14 cellular contexts compared by ENCODE assay signal in the genomic region with DNA sequence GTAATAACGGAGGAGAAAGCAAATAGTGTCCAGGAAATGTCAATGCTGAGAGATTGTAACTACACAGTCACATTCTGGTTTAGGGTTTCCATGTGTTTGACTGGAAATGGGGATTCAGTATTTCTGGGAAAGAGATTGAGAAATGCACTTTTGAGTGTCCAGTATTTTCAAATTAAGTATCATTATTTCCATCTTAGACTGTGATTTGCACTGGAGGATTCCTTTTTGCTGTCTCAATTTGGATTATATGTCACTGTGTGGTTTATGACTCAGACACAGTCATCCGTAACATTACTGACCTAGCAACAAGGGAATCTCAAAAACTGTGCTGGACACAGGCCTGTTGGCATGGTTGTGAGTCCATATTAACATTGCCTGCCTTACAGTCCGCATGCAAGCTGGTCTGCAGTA.
A peak's percentile ranks its signal among the peaks of the same experiment; 100 is the strongest.
DNase-seq lines count a peak whose midpoint lies in the region; ATAC-seq, FAIRE-seq and TF ChIP-seq lines count a peak whose summit lies in the region.
"Had no signal": no experiment of that assay in that cellular context is flagged by ENCODE, and none has a peak within 500 bp of the region (broad histone marks: within the 10 kb centered on the region; RNA-seq: fewer than 3 reads in every experiment).

No MANE protein-coding gene starts in this region.

- H3K36me3 ChIP-seq in heart right ventricle = no peaks in the 10 kb centered on the region
- no peaks in the 10 kb centered on the region for H3K36me3 ChIP-seq in left ventricle myocardium inferior
- H3K36me3 ChIP-seq in adrenal gland (replicated peaks in 1 of 2) = no peaks in the 10 kb centered on the region
- H3K36me3 ChIP-seq in aorta (ENCODE audit: control insufficient read depth in 1 of 2, insufficient read depth in 2 of 2, low read length in 1 of 2) = no peaks in the 10 kb centered on the region
- H3K36me3 ChIP-seq: BLaER1 treated with 17β-estradiol and CSF1 and Interleukin-3, amounts not matched to agents 10 nM and 100 nM had no signal

- H3K27me3 ChIP-seq in heart right ventricle (no peaks in the 10 kb centered on the region), left ventricle myocardium inferior (ENCODE audit: low read depth) (no peaks in the 10 kb centered on the region), adrenal gland (no peaks in the 10 kb centered on the region), aorta (ENCODE audit: control insufficient read depth in 1 of 2, insufficient read depth in 2 of 2, low read length in 1 of 2) (no peaks in the 10 kb centered on the region)
- H3K27me3 ChIP-seq: BLaER1 treated with 17β-estradiol and CSF1 and Interleukin-3, amounts not matched to agents 10 nM and 100 nM had no signal

- H3K9me3 ChIP-seq in heart right ventricle = peaks cover 0 to 6% (median 0%) of the 10 kb centered on the region in 11 donors
- H3K9me3 ChIP-seq in left ventricle myocardium inferior (replicated peaks) = no peaks in the 10 kb centered on the region
- H3K9me3 ChIP-seq in adrenal gland (replicated peaks in 1 of 3) = no peaks in the 10 kb centered on the region
- no peaks in the 10 kb centered on the region for H3K9me3 ChIP-seq in aorta (ENCODE audit: control insufficient read depth, low read length)
- H3K9me3 ChIP-seq: BLaER1 treated with 17β-estradiol and CSF1 and Interleukin-3, amounts not matched to agents 10 nM and 100 nM had no signal

- H3K4me3 ChIP-seq in heart right ventricle (no peak overlapping the region), left ventricle myocardium inferior (no peak overlapping the region), adrenal gland (no peak overlapping the region), aorta (ENCODE audit: low read length in 2 of 2) (no peak overlapping the region)
- H3K4me3 ChIP-seq: BLaER1 treated with 17β-estradiol and CSF1 and Interleukin-3, amounts not matched to agents 10 nM and 100 nM had no signal

- peak in 6 of 8 donors; percentile 71 to 92 (median 74) for ATAC-seq in heart right ventricle
- ATAC-seq in aorta (ENCODE audit: low FRiP score) = peak; percentile 83

- H3K27ac ChIP-seq in heart right ventricle (peak overlapping the region in 3 of 10 donors; percentile 20 to 76 (median 22)), left ventricle myocardium inferior (replicated peaks) (no peak overlapping the region), adrenal gland (peak overlapping the region in 1 of 5 donors; percentile 33), aorta (ENCODE audit: low read depth in 1 of 2, low read length in 2 of 2) (no peak overlapping the region)
- H3K27ac ChIP-seq: BLaER1 treated with 17β-estradiol and CSF1 and Interleukin-3, amounts not matched to agents 10 nM and 100 nM had no signal

- no peak for FAIRE-seq in D721Med (lab: Jason Lieb, UNC)
- FAIRE-seq: H1 had no signal

- TF ChIP-seq POLR2A in adrenal gland (IDR thresholded peaks at IDR 0.05) = no peak

- H3K4me1 ChIP-seq in heart right ventricle (peaks cover 0 to 8% (median 0%) of the 10 kb centered on the region in 9 donors), left ventricle myocardium inferior (peaks cover 6% of the 10 kb centered on the region), adrenal gland (replicated peaks in 1 of 2) (no peaks in the 10 kb centered on the region), aorta (ENCODE audit: control insufficient read depth in 1 of 2, insufficient read depth in 2 of 2, low read length in 2 of 2) (no peaks in the 10 kb centered on the region)

- WGBS in heart right ventricle, 2 donors = 63 to 79% methylated on average over 3 of the region's 3 CpGs
- 52 to 62% (median 59%) methylated on average over 3 of the region's 3 CpGs for WGBS in adrenal gland, 4 donors
- WGBS in aorta, 2 donors = 29 to 36% methylated on average over 3 of the region's 3 CpGs

- DNase-seq in heart right ventricle (peak in 1 of 2 donors; percentile 7), left ventricle myocardium inferior (no peak), adrenal gland (peak in 6 of 7 donors; percentile 11 to 51 (median 22)), kidney glomerular epithelial cell (lab: John Stamatoyannopoulos, UW) (peak; percentile 95), aorta (peak; percentile 72 to 74), OCI-M2 (lab: John Stamatoyannopoulos, UW; ENCODE audit: unreplicated experiment) (no peak), NCI-H2029 (lab: John Stamatoyannopoulos, UW) (no peak), D721Med (ENCODE audit: insufficient read length, low spot score) (no peak)
- DNase-seq: activated T-cell treated with anti-CD3 and anti-CD28 coated beads, Interleukin-2, amount 50 U/mL, for 48 hours; effector CD4-positive, alpha-beta T cell; stimulated activated CD4-positive, alpha-beta T cell treated with anti-CD3 and anti-CD28 coated beads, Interleukin-4, amount 100 ng/mL, for 1 hour; T-helper 9 cell had no signal

- intact Hi-C loops in heart right ventricle (cut with DNase I) (no loop called here), left ventricle myocardium inferior (cut with micrococcal nuclease) (no loop called here), adrenal gland (cut with DNase I) (loop anchor here in 1 of 2 donors (2.0 kb wide), 1 partner anchor 30 kb away; no protein-coding TSS in a partner anchor), aorta (cut with DNase I) (no loop called here)

- TF ChIP-seq CTCF in heart right ventricle (IDR thresholded peaks at IDR 0.05) (no peak), left ventricle myocardium inferior (IDR thresholded peaks at IDR 0.05; ENCODE audit: borderline replicate concordance) (no peak), adrenal gland (IDR thresholded peaks at IDR 0.05) (no peak), D721Med (IDR thresholded peaks at IDR 0.05; ENCODE audit: insufficient read depth, missing control alignments) (no peak)

Comparison
In these comparisons a context has a peak if more than half of its experiments do, and no peak if none do; other contexts are left out.
1. DNase-seq: peak in adrenal gland (6 of 7), kidney glomerular epithelial cell (single experiment) and aorta (2 of 2); none in left ventricle myocardium inferior (single experiment), OCI-M2 (single experiment), NCI-H2029 (single experiment) and D721Med (single experiment).